Comparison of ENCODE assay signal across 8 cellular contexts in the genomic region with DNA sequence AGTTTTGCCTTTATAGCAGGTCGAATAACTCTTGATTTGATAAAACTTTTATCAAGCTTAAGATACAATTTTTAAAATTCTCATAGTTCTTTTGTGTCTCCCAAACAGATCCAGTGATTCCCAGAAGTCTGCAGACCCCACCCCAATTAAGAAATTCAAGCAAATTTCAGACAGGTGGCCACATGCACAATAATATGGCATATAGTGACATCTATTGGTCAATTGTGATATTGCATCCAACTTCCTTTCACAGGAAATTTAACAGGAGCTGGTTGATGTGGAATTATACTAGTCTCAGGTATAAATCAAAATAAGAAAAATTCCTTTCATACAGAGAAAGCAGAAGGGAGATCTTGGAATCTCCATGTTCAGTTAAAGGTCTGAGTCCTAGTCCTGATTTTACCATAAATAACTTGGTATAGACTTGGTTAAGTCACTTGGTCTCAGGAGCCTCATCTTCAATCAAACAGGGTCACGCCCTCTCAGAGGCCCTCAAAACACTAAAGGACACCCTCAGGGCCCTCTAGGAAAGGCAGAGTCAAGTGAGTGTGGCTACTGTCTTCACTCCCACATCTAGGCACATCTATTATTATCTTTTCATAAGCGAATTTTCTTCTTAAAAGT. TPM values are rescaled to one million over a fixed set of nuclear protein-coding genes. Genes with fewer than 3 reads are reported as not detected.
DNase-seq lines count a peak whose midpoint lies in the region; ATAC-seq, FAIRE-seq and TF ChIP-seq lines count a peak whose summit lies in the region.

No MANE protein-coding gene starts in this region.

- H3K36me3 Mint-ChIP-seq in Calu3 (ENCODE audit: insufficient read depth, unreplicated experiment) = no peaks in the 10 kb centered on the region
- H3K36me3 Mint-ChIP-seq in glutamatergic neuron (ENCODE audit: unreplicated experiment) = no peaks in the 10 kb centered on the region

- in situ Hi-C loops in IMR-90 (cut with MboI; ENCODE audit: low sequenced_read_pairs) = loop anchor here (5.0 to 10.0 kb wide), 2 partner anchors 70 to 223 kb away; a partner anchor contains a TSS

- no peak overlapping the region for H3K4me2 ChIP-seq in IMR-90 (ENCODE audit: low read depth, low read length)

- no peak for DNase-seq in Calu3
- DNase-seq in IMR-90 = peak; percentile 32
- DNase-seq in SKM-1 treated with dmso at 0.1 percent for 144 hours (lab: John Stamatoyannopoulos, UW; ENCODE audit: unreplicated experiment) = peak; percentile 39
- no peak for DNase-seq in glutamatergic neuron
- DNase-seq in thoracic aorta (ENCODE audit: low spot score) = no peak
- no peak for DNase-seq in H54 (ENCODE audit: insufficient read length, low spot score)

- no peak overlapping the region for H3K14ac ChIP-seq in IMR-90 (replicated peaks; ENCODE audit: low read depth, low read length)

- no peak overlapping the region for H2BK15ac ChIP-seq in IMR-90 (ENCODE audit: low read depth, low read length)

- H3K36me3 ChIP-seq in IMR-90 (ENCODE audit: control insufficient read depth, insufficient read depth, low read length) (no peaks in the 10 kb centered on the region), thoracic aorta (no peaks in the 10 kb centered on the region)

- no peak overlapping the region for H2AFZ ChIP-seq in IMR-90 (replicated peaks; ENCODE audit: low read length, poor library complexity)

- H3K9ac ChIP-seq in IMR-90 (ENCODE audit: low read depth, low read length) = no peak overlapping the region

- no peak overlapping the region for H3K27ac ChIP-seq in IMR-90 (ENCODE audit: insufficient read depth, low read length)
- no peak overlapping the region for H3K27ac ChIP-seq in thoracic aorta

- H2BK5ac ChIP-seq in IMR-90 (ENCODE audit: low read depth, low read length, poor library complexity, severe bottlenecking) = no peak overlapping the region

- H2AK5ac ChIP-seq in IMR-90 (ENCODE audit: low read depth, low read length) = no peak overlapping the region

- H4K91ac ChIP-seq in IMR-90 (ENCODE audit: insufficient read depth, low read depth, low read length) = no peak overlapping the region

- H3K4me3 ChIP-seq in IMR-90 (ENCODE audit: insufficient read depth, low read depth, low read length) = no peak overlapping the region
- no peak overlapping the region for H3K4me3 ChIP-seq in thoracic aorta

- peak; percentile 70 for TF ChIP-seq RAD21 in IMR-90 (IDR thresholded peaks at IDR 0.05; ENCODE audit: low read length)

- TF ChIP-seq POLR2A in IMR-90 (IDR thresholded peaks at IDR 0.05; ENCODE audit: low read depth, low read length) = no peak
- no peak for TF ChIP-seq POLR2A in H54 (IDR thresholded peaks at IDR 0.05; ENCODE audit: low read depth, low read length)

- no peak overlapping the region for H2AK9ac ChIP-seq in IMR-90 (replicated peaks; ENCODE audit: low read depth, low read length, poor library complexity)

- H3K27ac Mint-ChIP-seq in Calu3 (ENCODE audit: unreplicated experiment) = no peak overlapping the region
- H3K27ac Mint-ChIP-seq in glutamatergic neuron (ENCODE audit: unreplicated experiment) = no peak overlapping the region

- H3K27me3 Mint-ChIP-seq in Calu3 (ENCODE audit: unreplicated experiment) (peaks cover 42% of the 10 kb centered on the region), glutamatergic neuron (ENCODE audit: unreplicated experiment) (no peaks in the 10 kb centered on the region)

- no peak overlapping the region for H3K23ac ChIP-seq in IMR-90 (ENCODE audit: low read depth, low read length)

- no peak overlapping the region for H3K18ac ChIP-seq in IMR-90 (ENCODE audit: low read depth, low read length)

- no peak overlapping the region for H3K4ac ChIP-seq in IMR-90 (ENCODE audit: low read depth, low read length)

- CTCF ChIA-PET in Calu3 (lab: Charles Lee) = interaction anchor here (0.6 to 4.2 kb wide), 34 partner anchors 8 to 875 kb away, joined by 3 to 110 read pairs (median 5); a partner anchor contains a TSS
- CTCF ChIA-PET in IMR-90 (lab: Yijun Ruan, JAX) = interaction anchor here (0.5 to 3.3 kb wide), 28 partner anchors 9 to 847 kb away, joined by 3 to 48 read pairs (median 4); a partner anchor contains a TSS

- whole genome bisulfite sequencing in IMR-90 (ENCODE audit: extremely low coverage in 2 of 2, insufficient read length in 1 of 2), 2 experiments = no CpG with 5 or more reads among the region's 3 CpGs

- dilution Hi-C loops in IMR-90 (cut with HindIII; ENCODE audit: low sequenced_read_pairs, unreplicated experiment) = no loop called here

- H2BK20ac ChIP-seq in IMR-90 (ENCODE audit: low read depth, low read length) = no peak overlapping the region

- no peak overlapping the region for H3K56ac ChIP-seq in IMR-90 (ENCODE audit: extremely low read depth, insufficient read depth, low read length)

- no peaks in the 10 kb centered on the region for H3K9me3 ChIP-seq in IMR-90 (ENCODE audit: control insufficient read depth, insufficient read depth, low read length)
- H3K9me3 ChIP-seq in thoracic aorta = no peaks in the 10 kb centered on the region

- no peaks in the 10 kb centered on the region for H3K9me1 ChIP-seq in IMR-90 (ENCODE audit: insufficient read depth, low read length)

- H4K20me1 ChIP-seq in IMR-90 (ENCODE audit: insufficient read depth, low read length) = no peaks in the 10 kb centered on the region

- FAIRE-seq in H54 (lab: Jason Lieb, UNC) = no peak

- H3K9me3 Mint-ChIP-seq in Calu3 (ENCODE audit: low read depth, unreplicated experiment) = no peaks in the 10 kb centered on the region
- H3K9me3 Mint-ChIP-seq in glutamatergic neuron (ENCODE audit: unreplicated experiment) = no peaks in the 10 kb centered on the region

- POLR2A ChIA-PET in IMR-90 (lab: Charles Lee; ENCODE audit: unreplicated experiment) = no interaction called here

- intact Hi-C loops in Calu3 (cut with micrococcal nuclease; ENCODE audit: unreplicated experiment) = loop anchor here (1.0 to 10.0 kb wide), 4 partner anchors 116 to 873 kb away; no protein-coding TSS in a partner anchor
- intact Hi-C loops in IMR-90 (cut with micrococcal nuclease) = loop anchor here (1.0 to 5.0 kb wide), 5 partner anchors 63 to 847 kb away; a partner anchor contains a TSS

- no peak overlapping the region for H2BK120ac ChIP-seq in IMR-90 (ENCODE audit: low read depth, low read length)

- BruUV-seq in Calu3 (replicated peaks; lab: Mats Ljungman, UMichigan) = no TSS peak
- BruUV-seq in IMR-90 (replicated peaks; lab: Mats Ljungman, UMichigan) = no TSS peak

- H3K4me1 ChIP-seq in IMR-90 (ENCODE audit: control insufficient read depth, insufficient read depth, low read length) (no peaks in the 10 kb centered on the region), thoracic aorta (ENCODE audit: control insufficient read depth in 1 of 2, low read depth in 2 of 2) (no peaks in the 10 kb centered on the region)

- no peak overlapping the region for H4K5ac ChIP-seq in IMR-90 (ENCODE audit: low read depth, low read length)

- H3K79me1 ChIP-seq in IMR-90 (ENCODE audit: low read depth in 1 of 2, low read length in 2 of 2) = no peaks in the 10 kb centered on the region

- H3K27me3 ChIP-seq in IMR-90 (ENCODE audit: control insufficient read depth, insufficient read depth, low read length) (peaks cover 30% of the 10 kb centered on the region), thoracic aorta (replicated peaks; ENCODE audit: insufficient read depth) (no peaks in the 10 kb centered on the region)

- no peak overlapping the region for H3K4me3 Mint-ChIP-seq in Calu3 (ENCODE audit: low read depth, unreplicated experiment)
- no peak overlapping the region for H3K4me3 Mint-ChIP-seq in glutamatergic neuron (ENCODE audit: unreplicated experiment)

- peak; percentile 62; the same call in 1 of the 2 replicates for ATAC-seq in IMR-90 (ENCODE audit: low read depth)
- no peak for ATAC-seq in thoracic aorta (ENCODE audit: insufficient number of reproducible peaks, low FRiP score, low read depth)
- ATAC-seq in esophagus mucosa = no peak
- ATAC-seq in GM18858 (IDR thresholded peaks at IDR 0.05; ENCODE audit: unreplicated experiment) = no peak

- no peak overlapping the region for H4K8ac ChIP-seq in IMR-90 (ENCODE audit: low read depth in 2 of 2, low read length in 2 of 2)

- no peaks in the 10 kb centered on the region for H3K4me1 Mint-ChIP-seq in Calu3 (ENCODE audit: low read depth, unreplicated experiment)
- H3K4me1 Mint-ChIP-seq in glutamatergic neuron (ENCODE audit: low read depth, unreplicated experiment) = no peaks in the 10 kb centered on the region

- peak; percentile 67 for TF ChIP-seq CTCF in Calu3 (IDR thresholded peaks at IDR 0.05; ENCODE audit: unreplicated experiment)
- peak; percentile 83 for TF ChIP-seq CTCF in IMR-90 (conservative IDR thresholded peaks at IDR 0.05; ENCODE audit: low read depth, low read length)
- peak; percentile 90 for TF ChIP-seq CTCF in glutamatergic neuron (IDR thresholded peaks at IDR 0.05; ENCODE audit: partially characterized antibody, unreplicated experiment)
- TF ChIP-seq CTCF in thoracic aorta (IDR thresholded peaks at IDR 0.05) = peak; percentile 74

TF ChIP-seq in IMR-90, 13 proteins besides CTCF, POLR2A, EP300 and RAD21:
- peak; percentile 54 for TF ChIP-seq SMC3 (IDR thresholded peaks at IDR 0.05; ENCODE audit: low read depth, low read length)
- no peak for TF ChIP-seq RFX5 (IDR thresholded peaks at IDR 0.05; ENCODE audit: low read depth, low read length)

RNA-seq across cellular contexts. Expression of a gene that starts 24.1 kb away (rescaled TPM):
- total RNA-seq in Calu3 (2022) (13.2 and 14.1 TPM in 2 replicates), IMR-90 (2012; rRNA removed) (2.9 and 4.4 TPM in 2 replicates), glutamatergic neuron (ENCODE audit: unreplicated experiment) (5.9 TPM), thoracic aorta (1 to 10 TPM; 5.0 to 6.8 TPM), esophagus mucosa (3.3 TPM)
- polyA plus RNA-seq in IMR-90 (2012; rRNA removed) = 2.8 and 2.9 TPM in 2 replicates
- 1.6 TPM in 2 replicates for polyA plus RNA-seq in IMR-90 (2012; cell fraction: cytosol; rRNA removed)
- polyA plus RNA-seq in IMR-90 (2012; cell fraction: nucleus; rRNA removed; ENCODE audit: low replicate concordance) = 0.60 and 1.4 TPM in 2 replicates

RNA-seq across cellular contexts. Expression of a gene that starts 53.7 kb away (rescaled TPM):
- total RNA-seq in Calu3 (2022) = not detected in 2 replicates
- total RNA-seq in IMR-90 (2012; rRNA removed) = 0.18 and 0.28 TPM in 2 replicates
- polyA plus RNA-seq in IMR-90 (2012; rRNA removed) = 0.27 and 0.67 TPM in 2 replicates
- polyA plus RNA-seq in IMR-90 (2012; cell fraction: cytosol; rRNA removed) = 0.14 and 0.19 TPM in 2 replicates
- polyA plus RNA-seq in IMR-90 (2012; cell fraction: nucleus; rRNA removed; ENCODE audit: low replicate concordance) = 0.07 TPM in 1 of 2 replicates, not detected in the other
- total RNA-seq in glutamatergic neuron (ENCODE audit: unreplicated experiment) = not detected
- total RNA-seq in thoracic aorta = not detected
- total RNA-seq in esophagus mucosa = 0.28 TPM

Comparison
In these comparisons a context has a peak if more than half of its experiments do, and no peak if none do; other contexts are left out.
1. DNase-seq: peak in IMR-90 (single experiment) and SKM-1 treated with dmso at 0.1 percent for 144 hours (single experiment); none in Calu3 (single experiment), glutamatergic neuron (single experiment), thoracic aorta (single experiment) and H54 (single experiment).
2. Peak in every context shown above with its lines, with median percentiles within 50 percentile points of each other: CTCF ChIP-seq.